9 cellular contexts compared by ENCODE assay signal in the genomic region with DNA sequence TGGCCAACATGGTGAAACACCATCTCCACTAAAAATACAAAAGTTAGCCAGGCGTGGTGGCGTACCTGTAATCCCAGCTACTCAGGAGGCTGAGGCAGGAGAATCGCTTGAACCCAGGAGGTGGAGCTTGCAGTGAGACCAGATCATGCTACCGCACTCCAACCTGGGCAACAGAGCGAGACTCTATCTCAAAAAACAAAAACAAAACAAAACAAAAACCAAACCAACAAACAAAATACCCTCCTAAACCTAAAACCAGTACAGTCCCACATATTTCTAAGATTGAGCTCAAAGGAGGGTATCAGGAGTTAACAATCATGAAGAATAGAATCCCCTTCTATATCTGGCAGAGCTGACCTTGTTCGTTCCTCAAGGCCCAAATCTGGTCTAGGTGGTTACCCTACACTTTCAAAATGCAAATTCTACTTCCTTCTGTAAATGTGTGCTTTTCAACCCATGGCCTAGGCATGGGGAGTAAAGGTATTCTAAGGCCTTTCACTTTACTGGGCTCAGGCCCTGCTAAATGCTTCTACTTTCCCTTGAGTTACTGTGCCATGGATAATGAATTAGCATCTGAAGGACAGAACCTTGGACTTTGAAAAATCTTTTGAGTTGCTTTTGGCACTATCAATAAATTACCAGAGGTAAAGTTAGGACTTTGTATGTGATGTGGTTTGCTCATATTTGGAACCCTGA.
DNase-seq lines count a peak whose midpoint lies in the region; ATAC-seq and FAIRE-seq lines count a peak whose summit lies in the region.
"Had no signal": no experiment of that assay in that cellular context is flagged by ENCODE, and none has a peak within 500 bp of the region (broad histone marks: within the 10 kb centered on the region; RNA-seq: fewer than 3 reads in every experiment).

No MANE protein-coding gene starts in this region.

- DNase-seq in GM19238 (ENCODE audit: insufficient read length, low spot score) (peak; percentile 57), HTR-8/SVneo (ENCODE audit: insufficient read length, low spot score) (no peak), cortex of kidney (lab: John Stamatoyannopoulos, UW) (no peak), NCI-H345 (lab: John Stamatoyannopoulos, UW) (no peak), NCI-H1930 (lab: John Stamatoyannopoulos, UW) (no peak), NOMO-1 treated with dmso at 0.1 percent for 144 hours (lab: John Stamatoyannopoulos, UW; ENCODE audit: unreplicated experiment) (no peak)

- FAIRE-seq in HTR-8/SVneo (lab: Jason Lieb, UNC), result peak; percentile 28

- H3K27ac Mint-ChIP-seq in stimulated activated naive CD8-positive, alpha-beta T cell treated with anti-CD3 and anti-CD28 coated beads, Interleukin-15, Interleukin-2, amounts not matched to agents 100 ng/mL and 50 ng/mL, for 24 hours, result no peak overlapping the region
- H3K27ac Mint-ChIP-seq: activated CD4-positive, alpha-beta T cell treated with anti-CD3 and anti-CD28 coated beads, Interleukin-2, amount 10 ng/mL, durations not matched to agents 7 days and 5 days had no signal

- peak; percentile 96 for ATAC-seq in HG02798 (IDR thresholded peaks at IDR 0.05; ENCODE audit: poor library complexity, unreplicated experiment)

- peaks cover 4% of the 10 kb centered on the region for H3K4me1 Mint-ChIP-seq in stimulated activated naive CD8-positive, alpha-beta T cell treated with anti-CD3 and anti-CD28 coated beads, Interleukin-15, Interleukin-2, amounts not matched to agents 100 ng/mL and 50 ng/mL, for 24 hours (ENCODE audit: low read depth)
- H3K4me1 Mint-ChIP-seq: activated CD4-positive, alpha-beta T cell treated with anti-CD3 and anti-CD28 coated beads, Interleukin-2, amount 10 ng/mL, durations not matched to agents 7 days and 5 days had no signal

- no peaks in the 10 kb centered on the region for H3K9me3 Mint-ChIP-seq in stimulated activated naive CD8-positive, alpha-beta T cell treated with anti-CD3 and anti-CD28 coated beads, Interleukin-15, Interleukin-2, amounts not matched to agents 100 ng/mL and 50 ng/mL, for 24 hours
- H3K9me3 Mint-ChIP-seq: activated CD4-positive, alpha-beta T cell treated with anti-CD3 and anti-CD28 coated beads, Interleukin-2, amount 10 ng/mL, durations not matched to agents 7 days and 5 days had no signal

- H3K27me3 Mint-ChIP-seq in stimulated activated naive CD8-positive, alpha-beta T cell treated with anti-CD3 and anti-CD28 coated beads, Interleukin-15, Interleukin-2, amounts not matched to agents 100 ng/mL and 50 ng/mL, for 24 hours, result no peaks in the 10 kb centered on the region
- H3K27me3 Mint-ChIP-seq: activated CD4-positive, alpha-beta T cell treated with anti-CD3 and anti-CD28 coated beads, Interleukin-2, amount 10 ng/mL, durations not matched to agents 7 days and 5 days had no signal

- H3K4me3 Mint-ChIP-seq in stimulated activated naive CD8-positive, alpha-beta T cell treated with anti-CD3 and anti-CD28 coated beads, Interleukin-15, Interleukin-2, amounts not matched to agents 100 ng/mL and 50 ng/mL, for 24 hours, result peak overlapping the region; percentile 18
- H3K4me3 Mint-ChIP-seq: activated CD4-positive, alpha-beta T cell treated with anti-CD3 and anti-CD28 coated beads, Interleukin-2, amount 10 ng/mL, durations not matched to agents 7 days and 5 days had no signal

- no peaks in the 10 kb centered on the region for H3K36me3 Mint-ChIP-seq in stimulated activated naive CD8-positive, alpha-beta T cell treated with anti-CD3 and anti-CD28 coated beads, Interleukin-15, Interleukin-2, amounts not matched to agents 100 ng/mL and 50 ng/mL, for 24 hours (ENCODE audit: low read depth)
